In genomic region chr17:76217081-76217480, GRCh38 we compare ENCODE assay signal across 20 cellular contexts. TPM values are rescaled to one million over a fixed set of nuclear protein-coding genes. Genes with fewer than 3 reads are reported as not detected.
DNase-seq lines count a peak whose midpoint lies in the region; ATAC-seq, FAIRE-seq and TF ChIP-seq lines count a peak whose summit lies in the region.
"Had no signal": no experiment of that assay in that cellular context is flagged by ENCODE, and none has a peak within 500 bp of the region (broad histone marks: within the 10 kb centered on the region; RNA-seq: fewer than 3 reads in every experiment).

No MANE protein-coding gene starts in this region.

- TF ChIP-seq POLR2A in esophagus muscularis mucosa (IDR thresholded peaks at IDR 0.05; ENCODE audit: low read depth): no peak
- TF ChIP-seq POLR2A in esophagus squamous epithelium (IDR thresholded peaks at IDR 0.05): no peak

- H3K27ac ChIP-seq in MM.1S (ENCODE audit: low read length) (no peak overlapping the region), esophagus muscularis mucosa (replicated peaks in 1 of 4) (no peak overlapping the region), esophagus squamous epithelium (no peak overlapping the region), kidney (ENCODE audit: low read depth in 2 of 2, low read length in 2 of 2) (no peak overlapping the region)
- H3K27ac ChIP-seq: BLaER1, GM23248, HL-60 had no signal

- no peak for ATAC-seq in activated T-cell treated with anti-CD3 and anti-CD28 coated beads, Interleukin-2, amount 50 U/mL, for 72 hours (replicated peaks in 1 of 2)
- ATAC-seq: GM12878 had no signal

- H2AFZ ChIP-seq in MM.1S (ENCODE audit: low read length): no peak overlapping the region
- H2AFZ ChIP-seq: GM23248 had no signal

- intact Hi-C loops in esophagus muscularis mucosa (cut with DNase I) (no loop called here), esophagus squamous epithelium (cut with DNase I) (no loop called here), kidney (cut with DNase I) (no loop called here)

- no peaks in the 10 kb centered on the region for H3K9me3 Mint-ChIP-seq in activated T-cell treated with anti-CD3 and anti-CD28 coated beads, Interleukin-2, amount 50 U/mL, for 72 hours
- H3K9me3 Mint-ChIP-seq: CD4-positive, alpha-beta memory T cell had no signal

- H3K4me1 Mint-ChIP-seq in activated T-cell treated with anti-CD3 and anti-CD28 coated beads, Interleukin-2, amount 50 U/mL, for 72 hours (ENCODE audit: low read depth): peaks cover 71% of the 10 kb centered on the region
- H3K4me1 Mint-ChIP-seq: CD14-positive monocyte had no signal

- H3K27me3 ChIP-seq in MM.1S (replicated peaks; ENCODE audit: insufficient read depth, low read length): no peaks in the 10 kb centered on the region
- H3K27me3 ChIP-seq in esophagus muscularis mucosa: peaks cover 0 to 16% (median 0%) of the 10 kb centered on the region in 4 donors
- no peaks in the 10 kb centered on the region for H3K27me3 ChIP-seq in esophagus squamous epithelium
- H3K27me3 ChIP-seq: BLaER1 had no signal

- H3K9ac ChIP-seq in MM.1S (ENCODE audit: low read length) (no peak overlapping the region), kidney (ENCODE audit: low read length in 2 of 2) (no peak overlapping the region)
- H3K9ac ChIP-seq: BLaER1, GM23248 had no signal

- H3K36me3 Mint-ChIP-seq in activated T-cell treated with anti-CD3 and anti-CD28 coated beads, Interleukin-2, amount 50 U/mL, for 72 hours (ENCODE audit: insufficient read depth in 2 of 2): peaks cover 0 to 9% of the 10 kb centered on the region in 2 donors
- H3K36me3 Mint-ChIP-seq: CD14-positive monocyte had no signal

- H3K9me2 ChIP-seq in MM.1S (replicated peaks; ENCODE audit: insufficient read depth, low read length): no peaks in the 10 kb centered on the region

- no peaks in the 10 kb centered on the region for H3F3A ChIP-seq in MM.1S (ENCODE audit: insufficient read depth, low read length)

- H3K4me1 ChIP-seq in MM.1S (ENCODE audit: low read length): peaks cover 7% of the 10 kb centered on the region
- H3K4me1 ChIP-seq in esophagus muscularis mucosa: no peaks in the 10 kb centered on the region
- no peaks in the 10 kb centered on the region for H3K4me1 ChIP-seq in esophagus squamous epithelium
- no peaks in the 10 kb centered on the region for H3K4me1 ChIP-seq in kidney (ENCODE audit: control insufficient read depth in 1 of 2, insufficient read depth in 1 of 2, low read depth in 1 of 2, low read length in 2 of 2)

- no peaks in the 10 kb centered on the region for H3K79me2 ChIP-seq in MM.1S (ENCODE audit: low read length)

- H3K4me3 ChIP-seq in MM.1S (ENCODE audit: low read length) (no peak overlapping the region), esophagus muscularis mucosa (no peak overlapping the region), esophagus squamous epithelium (no peak overlapping the region), kidney (ENCODE audit: low read length in 2 of 2) (no peak overlapping the region)
- H3K4me3 ChIP-seq: BLaER1, GM12878, GM23248 had no signal

- no peak overlapping the region for H3K4me2 ChIP-seq in MM.1S (ENCODE audit: low read depth, low read length)
- H3K4me2 ChIP-seq: BLaER1 had no signal

- peak overlapping the region; percentile 70 for H3K27ac Mint-ChIP-seq in activated T-cell treated with anti-CD3 and anti-CD28 coated beads, Interleukin-2, amount 50 U/mL, for 72 hours
- H3K27ac Mint-ChIP-seq: CD14-positive monocyte had no signal

- no peaks in the 10 kb centered on the region for H3K27me3 Mint-ChIP-seq in activated T-cell treated with anti-CD3 and anti-CD28 coated beads, Interleukin-2, amount 50 U/mL, for 72 hours (ENCODE audit: low read depth)
- H3K27me3 Mint-ChIP-seq: CD4-positive, alpha-beta memory T cell had no signal

- H3K36me3 ChIP-seq in MM.1S (replicated peaks; ENCODE audit: insufficient read depth, low read length) (no peaks in the 10 kb centered on the region), esophagus muscularis mucosa (no peaks in the 10 kb centered on the region), esophagus squamous epithelium (no peaks in the 10 kb centered on the region), kidney (ENCODE audit: control insufficient read depth in 1 of 2, insufficient read depth in 2 of 2, low read length in 2 of 2) (no peaks in the 10 kb centered on the region)
- H3K36me3 ChIP-seq: BLaER1 had no signal

- TF ChIP-seq EP300 in esophagus muscularis mucosa (IDR thresholded peaks at IDR 0.05): no peak

- no peaks in the 10 kb centered on the region for H4K20me1 ChIP-seq in MM.1S (ENCODE audit: insufficient read depth, low read length)
- H4K20me1 ChIP-seq: BLaER1 had no signal

- H3K9me3 ChIP-seq in MM.1S (replicated peaks; ENCODE audit: insufficient read depth, low read length) (no peaks in the 10 kb centered on the region), esophagus muscularis mucosa (no peaks in the 10 kb centered on the region), esophagus squamous epithelium (no peaks in the 10 kb centered on the region), kidney (ENCODE audit: control insufficient read depth in 1 of 2, low read length in 2 of 2) (no peaks in the 10 kb centered on the region)
- H3K9me3 ChIP-seq: BLaER1 had no signal

- H3K4me3 Mint-ChIP-seq in activated T-cell treated with anti-CD3 and anti-CD28 coated beads, Interleukin-2, amount 50 U/mL, for 72 hours: no peak overlapping the region
- H3K4me3 Mint-ChIP-seq: CD14-positive monocyte; CD4-positive, alpha-beta memory T cell had no signal

- TF ChIP-seq CTCF in MM.1S (IDR thresholded peaks at IDR 0.05; ENCODE audit: low read length) (no peak), esophagus muscularis mucosa (IDR thresholded peaks at IDR 0.05) (no peak), esophagus squamous epithelium (IDR thresholded peaks at IDR 0.05) (no peak), kidney (IDR thresholded peaks at IDR 0.05; ENCODE audit: borderline replicate concordance, extremely low read depth, insufficient read depth) (no peak)

- WGBS in esophagus muscularis mucosa: 89% methylated on average over 3 of the region's 3 CpGs
- WGBS in esophagus squamous epithelium, 2 donors: 95 to 99% methylated on average over 3 of the region's 3 CpGs

- FAIRE-seq in kidney (lab: Jason Lieb, UNC): no peak
- FAIRE-seq: GM12878, H54 had no signal

- no peak for DNase-seq in activated T-cell treated with anti-CD3 and anti-CD28 coated beads, Interleukin-2, amount 50 U/mL, for 72 hours
- DNase-seq in activated T-cell treated with anti-CD3 and anti-CD28 coated beads for 4 hours: no peak
- peak; percentile 24 for DNase-seq in MM.1S
- peak; percentile 70 for DNase-seq in esophagus muscularis mucosa (ENCODE audit: extremely low spot score)
- no peak for DNase-seq in esophagus squamous epithelium (lab: John Stamatoyannopoulos, UW)
- no peak for DNase-seq in kidney
- no peak for DNase-seq in H4 (ENCODE audit: low spot score)
- DNase-seq: 8988T; Calu3; CD4-positive, alpha-beta memory T cell; DMS79 treated with DMSO at 0.1 percent for 48 hours; EL; GM23248; HCEC 1CT; IMR-90 had no signal

RNA-seq across cellular contexts. Expression of gene RNF157, which starts 23.2 kb away (rescaled TPM):
- 100 to 1,000 TPM in 1 of 2 donors, 10 to 100 TPM in 1; 91.9 to 100 TPM for total RNA-seq in activated T-cell treated with anti-CD3 and anti-CD28 coated beads, Interleukin-2, amount 50 U/mL, for 72 hours
- total RNA-seq in esophagus muscularis mucosa (1 to 10 TPM; 2.1 to 8.1 (median 4.8) TPM), esophagus squamous epithelium (1 to 10 TPM in 1 of 4 donors, under 1 TPM in 3; 0.11 to 3.4 (median 0.26) TPM), kidney (4.8 TPM)
- polyA plus RNA-seq in kidney (ENCODE audit: insufficient read depth, low read depth, low replicate concordance): 12.4 TPM
- total RNA-seq in H4 (2014; rRNA removed; shearing (Covaris generic)): 6.8 and 7.8 TPM in 2 replicates
- polyA plus RNA-seq: CD14-positive monocyte had no signal

RNA-seq across cellular contexts. Expression of gene UBALD2, which starts 48.1 kb away (rescaled TPM):
- 100 to 1,000 TPM; 629 to 707 TPM for total RNA-seq in activated T-cell treated with anti-CD3 and anti-CD28 coated beads, Interleukin-2, amount 50 U/mL, for 72 hours
- 10 to 100 TPM in 3 of 4 donors, 1 to 10 TPM in 1; 9.1 to 16.2 (median 12.4) TPM for total RNA-seq in esophagus muscularis mucosa
- 10 to 100 TPM in 3 of 4 donors, 1 to 10 TPM in 1; 7.9 to 27.2 (median 13.6) TPM for total RNA-seq in esophagus squamous epithelium
- 54.3 TPM for total RNA-seq in kidney
- polyA plus RNA-seq in kidney (ENCODE audit: insufficient read depth, low read depth, low replicate concordance): 59.1 TPM
- total RNA-seq in H4 (2014; rRNA removed; shearing (Covaris generic)): 3.9 and 7.7 TPM in 2 replicates

Comparison
In these comparisons a context has a peak if more than half of its experiments do, and no peak if none do; other contexts are left out.
1. DNase-seq: peak in MM.1S (single experiment) and esophagus muscularis mucosa (single experiment); none in activated T-cell treated with anti-CD3 and anti-CD28 coated beads, Interleukin-2, amount 50 U/mL, for 72 hours (0 of 2), activated T-cell treated with anti-CD3 and anti-CD28 coated beads for 4 hours (single experiment), esophagus squamous epithelium (single experiment), kidney (single experiment) and H4 (single experiment).
2. RNA of gene RNF157, which starts 23.2 kb away (total RNA-seq): 91.9 to 100 TPM in activated T-cell treated with anti-CD3 and anti-CD28 coated beads, Interleukin-2, amount 50 U/mL, for 72 hours; 6.8 to 7.8 TPM in H4, 2.1 to 8.1 TPM in esophagus muscularis mucosa, 4.8 TPM in kidney (single experiment) and 0.11 to 3.4 TPM in esophagus squamous epithelium; every median in the first group is over 10 times any median in the second.
3. RNA of gene UBALD2, which starts 48.1 kb away (total RNA-seq): 629 to 707 TPM in activated T-cell treated with anti-CD3 and anti-CD28 coated beads, Interleukin-2, amount 50 U/mL, for 72 hours; 54.3 TPM in kidney (single experiment), 7.9 to 27.2 TPM in esophagus squamous epithelium, 9.1 to 16.2 TPM in esophagus muscularis mucosa and 3.9 to 7.7 TPM in H4; every median in the first group is over 10 times any median in the second.